In the genomic region with DNA sequence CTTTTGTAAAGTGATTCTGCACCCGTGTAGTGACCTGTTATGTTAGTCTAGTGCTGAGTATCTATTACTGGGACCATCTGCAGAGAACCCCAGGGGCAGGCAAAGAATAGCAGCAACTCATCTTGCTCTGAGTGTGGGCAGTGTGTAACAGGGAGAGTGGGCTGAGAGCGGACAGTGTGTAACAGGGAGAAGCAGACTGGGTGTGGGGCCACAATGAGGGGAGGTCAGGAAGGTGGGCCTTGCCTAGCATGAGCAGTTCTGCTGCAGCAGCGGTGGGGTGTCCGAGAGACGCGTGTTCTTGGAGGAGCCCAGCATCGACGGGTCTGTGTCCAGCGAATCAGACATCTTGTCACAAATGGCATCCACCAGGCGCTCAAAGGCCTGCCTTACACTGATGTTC, we compare ENCODE assay signal across 16 cellular contexts. TPM values are rescaled to one million over a fixed set of nuclear protein-coding genes. Genes with fewer than 3 reads are reported as not detected.
DNase-seq lines count a peak whose midpoint lies in the region; ATAC-seq and TF ChIP-seq lines count a peak whose summit lies in the region.
"Had no signal": no experiment of that assay in that cellular context is flagged by ENCODE, and none has a peak within 500 bp of the region (broad histone marks: within the 10 kb centered on the region; RNA-seq: fewer than 3 reads in every experiment).

No MANE protein-coding gene starts in this region.

- H3K36me3 Mint-ChIP-seq in endodermal cell (ENCODE audit: low read depth), result peaks cover 45% of the 10 kb centered on the region

- TF ChIP-seq CTCF in A673 (conservative IDR thresholded peaks at IDR 0.05; ENCODE audit: low read depth, low read length), result no peak
- no peak for TF ChIP-seq CTCF in PC-3 (conservative IDR thresholded peaks at IDR 0.05; ENCODE audit: low read depth, low read length)
- TF ChIP-seq CTCF in endodermal cell (conservative IDR thresholded peaks at IDR 0.05), result no peak

- ATAC-seq in PC-3 (0 out of 2 replicates have a peak, but pooled peaks have one; percentile 11), HG02642 (IDR thresholded peaks at IDR 0.05; ENCODE audit: poor library complexity, unreplicated experiment) (no peak), GM19351 (IDR thresholded peaks at IDR 0.05; ENCODE audit: unreplicated experiment) (no peak)
- ATAC-seq: Right ventricle myocardium inferior had no signal

- no peak overlapping the region for H2AFZ ChIP-seq in PC-3 (ENCODE audit: low read length)
- H2AFZ ChIP-seq in neuron (ENCODE audit: low read depth, low read length), result no peak overlapping the region

- H3K36me3 ChIP-seq in A673 (ENCODE audit: insufficient read depth, low read length, poor library complexity, severe bottlenecking) (peaks cover 5% of the 10 kb centered on the region), PC-3 (ENCODE audit: low read depth, low read length) (no peaks in the 10 kb centered on the region), endodermal cell (ENCODE audit: control insufficient read depth, insufficient read depth, low read length) (peaks cover 51% of the 10 kb centered on the region), neuron (ENCODE audit: insufficient read depth, low read length) (no peaks in the 10 kb centered on the region)

- H3K27me3 ChIP-seq in A673 (replicated peaks; ENCODE audit: insufficient read depth, low read depth, low read length, poor library complexity) (no peaks in the 10 kb centered on the region), PC-3 (ENCODE audit: low read length) (no peaks in the 10 kb centered on the region), endodermal cell (ENCODE audit: control insufficient read depth, insufficient read depth, low read length, poor library complexity, severe bottlenecking) (no peaks in the 10 kb centered on the region), neuron (ENCODE audit: insufficient read depth, low read length) (peaks cover 58% of the 10 kb centered on the region)

- no peaks in the 10 kb centered on the region for H3K27me3 Mint-ChIP-seq in endodermal cell (ENCODE audit: insufficient read depth)

- H3K4me1 ChIP-seq in A673 (ENCODE audit: insufficient read depth, low read length, poor library complexity, severe bottlenecking), result peaks cover 48% of the 10 kb centered on the region
- peaks cover 26% of the 10 kb centered on the region for H3K4me1 ChIP-seq in PC-3 (ENCODE audit: insufficient read depth, low read length)
- peaks cover 4% of the 10 kb centered on the region for H3K4me1 ChIP-seq in endodermal cell (ENCODE audit: control insufficient read depth, insufficient read depth, low read length)
- peaks cover 18% of the 10 kb centered on the region for H3K4me1 ChIP-seq in neuron (ENCODE audit: insufficient read depth, low read length)

- BruUV-seq in A673 (replicated peaks; lab: Mats Ljungman, UMichigan) (no TSS peak), PC-3 (replicated peaks; lab: Mats Ljungman, UMichigan) (no TSS peak)

- H3K79me2 ChIP-seq in PC-3 (ENCODE audit: low read length), result no peaks in the 10 kb centered on the region

- no peak overlapping the region for H3K4me3 Mint-ChIP-seq in endodermal cell
- H3K4me3 Mint-ChIP-seq: B cell, IgD-negative memory B cell had no signal

- peak; percentile 41 for DNase-seq in A673 (ENCODE audit: low spot score)
- no peak for DNase-seq in PC-3
- no peak for DNase-seq in endodermal cell
- no peak for DNase-seq in cerebellar nuclear complex (lab: John Stamatoyannopoulos, UW)
- DNase-seq in stimulated activated CD4-positive, alpha-beta T cell treated with anti-CD3 and anti-CD28 coated beads, Interleukin-4, amount 100 ng/mL, for 1 hour, result no peak
- DNase-seq: 8988T, HCEC 1CT, NCI-H1092 treated with DMSO at 0.1 percent for 48 hours, NCI-H146 had no signal

- no peak overlapping the region for H3K4me2 ChIP-seq in PC-3 (ENCODE audit: low read length)

- H3K27ac ChIP-seq in A673 (ENCODE audit: low read depth, low read length, poor library complexity, severe bottlenecking) (peak overlapping the region; percentile 86), PC-3 (ENCODE audit: low read length) (no peak overlapping the region), endodermal cell (ENCODE audit: low read depth, low read length) (peak overlapping the region; percentile 90)
- H3K27ac ChIP-seq: HL-60 had no signal

- H3F3A ChIP-seq in PC-3 (ENCODE audit: low read length, unreplicated experiment), result no peaks in the 10 kb centered on the region

- H3K9me3 ChIP-seq in A673 (ENCODE audit: low read depth, low read length, poor library complexity, severe bottlenecking) (no peaks in the 10 kb centered on the region), PC-3 (ENCODE audit: low read length) (no peaks in the 10 kb centered on the region), endodermal cell (ENCODE audit: control insufficient read depth, low read length) (no peaks in the 10 kb centered on the region), neuron (ENCODE audit: low read length) (no peaks in the 10 kb centered on the region)

- H3K9me2 ChIP-seq in PC-3 (replicated peaks; ENCODE audit: low read length), result no peaks in the 10 kb centered on the region

- peaks cover 29% of the 10 kb centered on the region for H3K4me1 Mint-ChIP-seq in endodermal cell
- H3K4me1 Mint-ChIP-seq: B cell, IgD-negative memory B cell had no signal

- POLR2A ChIA-PET in A673 (lab: Charles Lee; ENCODE audit: low non-redundant PET), result no interaction called here
- POLR2A ChIA-PET in PC-3 (lab: Charles Lee; ENCODE audit: unreplicated experiment), result interaction anchor here (0.6 kb wide), 1 partner anchor 353 kb away, joined by 3 read pairs; no protein-coding TSS in a partner anchor

- CTCF ChIA-PET in A673 (lab: Charles Lee) (no interaction called here), PC-3 (lab: Charles Lee) (no interaction called here)

- 81 to 93% methylated on average over 6 to 10 of the region's 10 CpGs for WGBS in endodermal cell (ENCODE audit: insufficient coverage in 1 of 2, insufficient read length in 1 of 2), 2 experiments

- H3K9me3 Mint-ChIP-seq in endodermal cell, result no peaks in the 10 kb centered on the region

- intact Hi-C loops in A673 (cut with micrococcal nuclease; ENCODE audit: unreplicated experiment), result loop anchor here (2.0 kb wide), 1 partner anchor 75 kb away; no protein-coding TSS in a partner anchor
- intact Hi-C loops in PC-3 (cut with micrococcal nuclease), result no loop called here

- H3K4me3 ChIP-seq in A673 (ENCODE audit: low read depth, low read length, poor library complexity, severe bottlenecking), result no peak overlapping the region
- no peak overlapping the region for H3K4me3 ChIP-seq in PC-3 (ENCODE audit: low read length)
- no peak overlapping the region for H3K4me3 ChIP-seq in endodermal cell (ENCODE audit: low read length)
- H3K4me3 ChIP-seq in neuron (ENCODE audit: low read length), result peak overlapping the region; percentile 4

- H3K9ac ChIP-seq in PC-3 (ENCODE audit: low read length), result no peak overlapping the region
- no peak overlapping the region for H3K9ac ChIP-seq in endodermal cell (ENCODE audit: extremely low read depth, low read length, poor library complexity, severe bottlenecking)

- H3K27ac Mint-ChIP-seq in endodermal cell, result no peak overlapping the region
- H3K27ac Mint-ChIP-seq: B cell, IgD-negative memory B cell had no signal

- no peaks in the 10 kb centered on the region for H4K20me1 ChIP-seq in PC-3 (ENCODE audit: low read length)

RNA-seq across cellular contexts. Expression of gene NRDC, which starts 41.2 kb away (rescaled TPM):
- total RNA-seq in A673 (2021), result 1,009 and 1,043 TPM in 2 replicates
- 96.8 and 116 TPM in 2 replicates for total RNA-seq in PC-3 (2014; rRNA removed)
- total RNA-seq in endodermal cell, result 100 to 1,000 TPM; 160 to 202 TPM
- 136 TPM for polyA plus RNA-seq in endodermal cell (2013, experiment 1 of 2)
- polyA plus RNA-seq in endodermal cell (2013, experiment 2 of 2), result 131 TPM
